ENCODE assay signal across 9 cellular contexts in the genomic region with DNA sequence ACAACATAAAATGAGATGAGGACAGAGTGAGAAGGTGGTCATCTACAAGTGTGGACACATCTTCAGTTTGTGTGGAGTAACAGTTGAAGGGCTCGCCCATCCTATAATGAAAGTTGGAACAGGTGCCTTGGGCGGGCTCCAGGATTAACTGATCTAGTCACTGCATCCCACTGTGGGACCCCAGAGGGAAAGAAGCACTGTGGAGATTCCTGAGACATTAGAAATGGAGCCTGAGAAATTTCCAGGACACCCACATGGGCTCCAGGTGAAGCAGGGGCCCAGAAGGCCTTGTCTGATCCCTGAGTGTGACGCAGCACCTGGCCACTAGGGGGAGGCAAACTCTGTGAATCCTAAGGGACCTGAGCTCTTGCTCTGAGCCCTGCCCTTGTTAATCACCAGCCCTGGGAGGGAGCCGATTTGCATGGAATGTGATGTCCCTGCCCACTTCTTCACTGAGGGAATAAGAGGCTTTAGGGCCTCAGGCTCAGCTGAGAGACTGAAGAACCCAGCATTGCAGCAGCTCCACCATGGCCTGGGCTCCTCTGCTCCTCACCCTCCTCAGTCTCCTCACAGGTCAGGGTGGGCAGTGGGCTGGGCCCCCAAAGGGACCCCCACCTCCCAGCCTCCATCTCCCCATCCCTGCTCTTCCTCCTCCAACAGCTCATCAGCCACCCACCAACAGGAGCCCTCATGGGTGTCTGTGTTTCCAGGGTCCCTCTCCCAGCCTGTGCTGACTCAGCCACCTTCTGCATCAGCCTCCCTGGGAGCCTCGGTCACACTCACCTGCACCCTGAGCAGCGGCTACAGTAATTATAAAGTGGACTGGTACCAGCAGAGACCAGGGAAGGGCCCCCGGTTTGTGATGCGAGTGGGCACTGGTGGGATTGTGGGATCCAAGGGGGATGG.
DNase-seq lines count a peak whose midpoint lies in the region; ATAC-seq, FAIRE-seq and TF ChIP-seq lines count a peak whose summit lies in the region.
"Had no signal": no experiment of that assay in that cellular context is flagged by ENCODE, and none has a peak within 500 bp of the region (broad histone marks: within the 10 kb centered on the region; RNA-seq: fewer than 3 reads in every experiment).

No MANE protein-coding gene starts in this region.

- H3K27ac ChIP-seq in Karpas-422 (ENCODE audit: low read length): no peak overlapping the region
- no peak overlapping the region for H3K27ac ChIP-seq in astrocyte (ENCODE audit: low read depth, low read length)
- H3K27ac ChIP-seq: SK-N-MC had no signal

- no peak overlapping the region for H2AFZ ChIP-seq in Karpas-422 (ENCODE audit: low read length)
- no peak overlapping the region for H2AFZ ChIP-seq in astrocyte (ENCODE audit: low read depth, low read length)

- no peaks in the 10 kb centered on the region for H3K4me1 Mint-ChIP-seq in astrocyte (ENCODE audit: low read depth, unreplicated experiment)

- peaks cover 24% of the 10 kb centered on the region for H3K4me1 ChIP-seq in Karpas-422 (ENCODE audit: low read length)
- no peaks in the 10 kb centered on the region for H3K4me1 ChIP-seq in astrocyte (ENCODE audit: insufficient read depth, low read length)

- no peaks in the 10 kb centered on the region for H3K9me3 Mint-ChIP-seq in astrocyte (ENCODE audit: unreplicated experiment)

- peaks cover 58% of the 10 kb centered on the region for H3K27me3 Mint-ChIP-seq in astrocyte (ENCODE audit: low read depth, unreplicated experiment)

- H3K79me2 ChIP-seq in Karpas-422 (ENCODE audit: low read length) (no peaks in the 10 kb centered on the region), astrocyte (ENCODE audit: insufficient read depth, low read length) (no peaks in the 10 kb centered on the region)

- H3K4me3 ChIP-seq in Karpas-422 (ENCODE audit: low read length): no peak overlapping the region
- H3K4me3 ChIP-seq in astrocyte (ENCODE audit: insufficient read depth, low read depth, low read length): no peak overlapping the region
- H3K4me3 ChIP-seq: SK-N-MC had no signal

- H3K36me3 ChIP-seq in Karpas-422 (ENCODE audit: insufficient read depth, low read length) (no peaks in the 10 kb centered on the region), astrocyte (ENCODE audit: insufficient read depth, low read length) (no peaks in the 10 kb centered on the region)

- H3K27me3 ChIP-seq in Karpas-422 (ENCODE audit: low read length) (no peaks in the 10 kb centered on the region), astrocyte (ENCODE audit: insufficient read depth, low read length) (peaks cover 16% of the 10 kb centered on the region)

- TF ChIP-seq CTCF in astrocyte (IDR thresholded peaks at IDR 0.05; ENCODE audit: insufficient read depth, low read depth, low read length): peak; percentile 77

- H3K9ac ChIP-seq in Karpas-422 (ENCODE audit: low read length): no peak overlapping the region
- H3K9ac ChIP-seq in astrocyte (ENCODE audit: low read length): no peak overlapping the region

- H3K36me3 Mint-ChIP-seq in astrocyte (ENCODE audit: low read depth, unreplicated experiment): no peaks in the 10 kb centered on the region

- peak; percentile 28 for DNase-seq in DMS153 treated with DMSO at 0.1 percent for 48 hours (lab: John Stamatoyannopoulos, UW; ENCODE audit: unreplicated experiment)
- DNase-seq in Karpas-422: peak; percentile 88
- peak; percentile 34 for DNase-seq in T follicular helper cell (ENCODE audit: low read depth)
- DNase-seq in astrocyte (ENCODE audit: low read depth): no peak
- DNase-seq in inferior parietal cortex (ENCODE audit: extremely low spot score): peak; percentile 53
- peak; percentile 43 to 67 (median 44) for DNase-seq in stimulated activated CD4-positive, alpha-beta T cell treated with anti-CD3 and anti-CD28 coated beads, TNF-alpha, amount 100 ng/mL, for 24 hours (ENCODE audit: low read depth in 3 of 3)

- no peak overlapping the region for H3K4me3 Mint-ChIP-seq in astrocyte (ENCODE audit: unreplicated experiment)

- no peak overlapping the region for H3K27ac Mint-ChIP-seq in astrocyte (ENCODE audit: unreplicated experiment)

- no peak for FAIRE-seq in astrocyte (lab: Jason Lieb, UNC)

- H4K20me1 ChIP-seq in Karpas-422 (ENCODE audit: insufficient read depth, low read depth, low read length): no peaks in the 10 kb centered on the region
- no peaks in the 10 kb centered on the region for H4K20me1 ChIP-seq in astrocyte (ENCODE audit: insufficient read depth, low read length)

- H3K4me2 ChIP-seq in Karpas-422 (ENCODE audit: low read depth, low read length, poor library complexity, severe bottlenecking) (no peak overlapping the region), astrocyte (ENCODE audit: low read length) (no peak overlapping the region)

- ATAC-seq in GM18861 (IDR thresholded peaks at IDR 0.05; ENCODE audit: unreplicated experiment) (no peak), GM21447 (IDR thresholded peaks at IDR 0.05; ENCODE audit: unreplicated experiment) (no peak)

- H3K9me2 ChIP-seq in Karpas-422 (replicated peaks; ENCODE audit: insufficient read depth, low read length): no peaks in the 10 kb centered on the region

- no peaks in the 10 kb centered on the region for H3K9me3 ChIP-seq in Karpas-422 (ENCODE audit: low read length)
- no peaks in the 10 kb centered on the region for H3K9me3 ChIP-seq in astrocyte (ENCODE audit: insufficient read depth, low read depth, low read length)
